In genomic region chr20:62955519-62956386, GRCh38 we compare ENCODE assay signal across 1 cellular context.
TF ChIP-seq lines count a peak whose summit lies in the region.

No MANE protein-coding gene starts in this region.

TF ChIP-seq in K562, 482 proteins besides CTCF, POLR2A, EP300 and RAD21:
- no peak for TF ChIP-seq MCM2 (IDR thresholded peaks at IDR 0.05; ENCODE audit: low read depth)
- TF ChIP-seq RBBP5 (IDR thresholded peaks at IDR 0.05; ENCODE audit: borderline replicate concordance, insufficient read depth, low read length, poor library complexity, severe bottlenecking) = no peak
- TF ChIP-seq, protein P1, sequence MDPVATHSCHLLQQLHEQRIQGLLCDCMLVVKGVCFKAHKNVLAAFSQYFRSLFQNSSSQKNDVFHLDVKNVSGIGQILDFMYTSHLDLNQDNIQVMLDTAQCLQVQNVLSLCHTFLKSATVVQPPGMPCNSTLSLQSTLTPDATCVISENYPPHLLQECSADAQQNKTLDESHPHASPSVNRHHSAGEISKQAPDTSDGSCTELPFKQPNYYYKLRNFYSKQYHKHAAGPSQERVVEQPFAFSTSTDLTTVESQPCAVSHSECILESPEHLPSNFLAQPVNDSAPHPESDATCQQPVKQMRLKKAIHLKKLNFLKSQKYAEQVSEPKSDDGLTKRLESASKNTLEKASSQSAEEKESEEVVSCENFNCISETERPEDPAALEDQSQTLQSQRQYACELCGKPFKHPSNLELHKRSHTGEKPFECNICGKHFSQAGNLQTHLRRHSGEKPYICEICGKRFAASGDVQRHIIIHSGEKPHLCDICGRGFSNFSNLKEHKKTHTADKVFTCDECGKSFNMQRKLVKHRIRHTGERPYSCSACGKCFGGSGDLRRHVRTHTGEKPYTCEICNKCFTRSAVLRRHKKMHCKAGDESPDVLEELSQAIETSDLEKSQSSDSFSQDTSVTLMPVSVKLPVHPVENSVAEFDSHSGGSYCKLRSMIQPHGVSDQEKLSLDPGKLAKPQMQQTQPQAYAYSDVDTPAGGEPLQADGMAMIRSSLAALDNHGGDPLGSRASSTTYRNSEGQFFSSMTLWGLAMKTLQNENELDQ (CRISPR knock-in tag; IDR thresholded peaks at IDR 0.05; ENCODE audit: borderline replicate concordance) = no peak
- no peak for TF ChIP-seq TSC22D4 (tag; IDR thresholded peaks at IDR 0.05)
- TF ChIP-seq ATF7 (IDR thresholded peaks at IDR 0.05) = no peak
- TF ChIP-seq ZNF398 (CRISPR knock-in tag; IDR thresholded peaks at IDR 0.05) = no peak
